ENCODE assay signal across 1 cellular context in genomic region chr14:22422238-22422637, GRCh38.
TF ChIP-seq lines count a peak whose summit lies in the region.

No MANE protein-coding gene starts in this region.

TF ChIP-seq in HepG2, 621 proteins besides CTCF, POLR2A, EP300 and RAD21 (continued from another document):
- no peak for TF ChIP-seq BCLAF1 (IDR thresholded peaks at IDR 0.05)
